ENCODE assay signal across 8 cellular contexts in the genomic region with DNA sequence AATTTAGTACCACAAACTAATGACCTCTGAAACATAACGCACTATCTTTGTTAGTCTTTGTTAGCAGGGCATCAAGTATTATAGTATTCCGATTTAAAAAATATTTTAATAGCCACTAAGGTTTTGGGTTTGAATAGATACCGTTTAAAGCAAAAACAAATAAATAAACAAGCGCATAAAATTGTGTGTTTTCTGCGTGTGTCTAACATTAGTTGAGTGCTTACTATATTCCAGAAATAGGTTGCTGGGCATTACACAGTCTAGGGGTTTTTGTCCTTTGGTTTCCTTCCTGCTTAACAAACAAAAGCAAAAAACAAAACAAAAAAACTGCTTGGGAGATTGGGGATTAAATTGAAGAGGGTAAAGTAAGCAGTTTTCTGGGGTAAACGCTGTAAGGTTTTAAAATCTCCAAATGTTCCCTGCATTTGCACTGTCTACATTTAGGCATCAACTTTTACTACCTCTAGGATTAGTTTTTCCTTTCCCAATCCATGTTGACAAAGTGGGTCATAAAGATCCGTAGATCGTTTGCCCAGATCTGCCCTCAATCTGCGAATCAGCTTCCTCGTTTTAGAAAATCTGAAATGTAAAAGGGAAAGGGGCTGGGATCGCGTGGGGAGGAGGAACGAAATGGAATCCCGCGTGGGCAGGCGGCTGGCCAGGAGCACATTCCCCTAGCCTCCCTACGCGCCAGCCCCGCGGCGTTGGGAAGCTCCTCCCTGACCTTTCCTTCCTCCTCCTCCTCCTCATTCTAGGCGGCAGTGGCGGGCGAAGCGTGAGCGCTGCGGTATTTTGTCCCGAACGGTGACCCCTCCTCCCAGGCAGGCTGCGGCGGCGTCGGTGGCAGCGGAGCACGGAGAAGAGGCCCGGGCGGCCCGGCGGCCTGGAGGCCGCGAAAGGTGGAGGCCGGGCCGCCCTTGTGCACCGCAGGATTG. TPM values are rescaled to one million over a fixed set of nuclear protein-coding genes. Genes with fewer than 3 reads are reported as not detected.
DNase-seq lines count a peak whose midpoint lies in the region; ATAC-seq, FAIRE-seq and TF ChIP-seq lines count a peak whose summit lies in the region.

A gene (plus strand): TSS at position 749 of the 935 bp plus-strand sequence. CDS start 382 bp downstream, outside the sequence.

- peak within 1 kb of the TSS; percentile 75 for H3K4me2 ChIP-seq in osteoblast (ENCODE audit: insufficient read depth, low read length)

- POLR2A ChIA-PET in activated naive CD8-positive, alpha-beta T cell treated with anti-CD3 and anti-CD28 coated beads, Interleukin-2, amount 10 ng/mL, durations not matched to agents 7 days and 5 days (lab: Charles Lee): interaction anchor here (1.1 kb wide), 1 partner anchor 27 kb away, joined by 3 read pairs; no protein-coding TSS in a partner anchor

- peak within 1 kb of the TSS; percentile 72 to 96 (median 87) for H3K27ac ChIP-seq in Peyer's patch
- H3K27ac ChIP-seq in osteoblast (ENCODE audit: low read depth, low read length): peak within 1 kb of the TSS; percentile 63

- intact Hi-C loops in Right ventricle myocardium inferior (cut with DNase I): loop anchor here (5.0 kb wide), 1 partner anchor 40 kb away; no protein-coding TSS in a partner anchor

- H3K9me3 Mint-ChIP-seq in activated naive CD8-positive, alpha-beta T cell treated with anti-CD3 and anti-CD28 coated beads, Interleukin-2, amount 10 ng/mL, durations not matched to agents 7 days and 5 days: no peaks in the 10 kb centered on the region

- peak; percentile 43 to 58 for TF ChIP-seq POLR2A in Peyer's patch (IDR thresholded peaks at IDR 0.05)

- H3K36me3 ChIP-seq in Peyer's patch: no peaks in the 10 kb centered on the region
- no peaks in the 10 kb centered on the region for H3K36me3 ChIP-seq in osteoblast (ENCODE audit: insufficient read depth, low read length)

- peaks cover 38% of the 10 kb centered on the region for H3K79me2 ChIP-seq in osteoblast (ENCODE audit: insufficient read depth, low read length)

- peak; percentile 75 for DNase-seq in Daoy (ENCODE audit: low read depth)
- DNase-seq in Jurkat, Clone E6-1 (ENCODE audit: low read depth, low spot score): peak; percentile 48
- peak in 2 of 3 donors; percentile 81 to 85 for DNase-seq in Peyer's patch
- DNase-seq in activated naive CD8-positive, alpha-beta T cell treated with anti-CD3 and anti-CD28 coated beads, Interleukin-2, amount 10 ng/mL, durations not matched to agents 7 days and 5 days: peak; percentile 56
- DNase-seq in Right ventricle myocardium inferior (ENCODE audit: missing footprints): peak; percentile 91
- peak; percentile 91 for DNase-seq in osteoblast (ENCODE audit: insufficient read length, low spot score, missing footprints)
- peak; percentile 86 for DNase-seq in urothelium cell line (ENCODE audit: low spot score)

- peaks cover 23% of the 10 kb centered on the region for H3K27me3 Mint-ChIP-seq in activated naive CD8-positive, alpha-beta T cell treated with anti-CD3 and anti-CD28 coated beads, Interleukin-2, amount 10 ng/mL, durations not matched to agents 7 days and 5 days

- no peaks in the 10 kb centered on the region for H3K27me3 ChIP-seq in Peyer's patch
- H3K27me3 ChIP-seq in osteoblast (ENCODE audit: insufficient read depth, low read length): no peaks in the 10 kb centered on the region

- H3K4me1 Mint-ChIP-seq in activated naive CD8-positive, alpha-beta T cell treated with anti-CD3 and anti-CD28 coated beads, Interleukin-2, amount 10 ng/mL, durations not matched to agents 7 days and 5 days: peaks cover 15% of the 10 kb centered on the region

- ATAC-seq in GM21786 (IDR thresholded peaks at IDR 0.05; ENCODE audit: unreplicated experiment) (peak; percentile 63), Right ventricle myocardium inferior (peak; percentile 97)
- ATAC-seq in activated naive CD8-positive, alpha-beta T cell treated with anti-CD3 and anti-CD28 coated beads, Interleukin-2, amount 10 ng/mL, durations not matched to agents 7 days and 5 days (ENCODE audit: low read depth): peak; percentile 73

- peak within 1 kb of the TSS; percentile 74 for H3K4me3 ChIP-seq in Jurkat, Clone E6-1 (ENCODE audit: low read length)
- peak within 1 kb of the TSS; percentile 65 to 86 (median 68) for H3K4me3 ChIP-seq in Peyer's patch
- H3K4me3 ChIP-seq in osteoblast (ENCODE audit: insufficient read depth, low read length): peak within 1 kb of the TSS; percentile 71

- H3K4me3 Mint-ChIP-seq in activated naive CD8-positive, alpha-beta T cell treated with anti-CD3 and anti-CD28 coated beads, Interleukin-2, amount 10 ng/mL, durations not matched to agents 7 days and 5 days: peak within 1 kb of the TSS; percentile 90

- FAIRE-seq in urothelium cell line (lab: Jason Lieb, UNC): no peak

- H3K4me1 ChIP-seq in Peyer's patch (peaks cover 0 to 14% (median 0%) of the 10 kb centered on the region in 4 donors), osteoblast (ENCODE audit: insufficient read depth, low read length) (peaks cover 27% of the 10 kb centered on the region)

- peak within 1 kb of the TSS; percentile 50 for H3K27ac Mint-ChIP-seq in activated naive CD8-positive, alpha-beta T cell treated with anti-CD3 and anti-CD28 coated beads, Interleukin-2, amount 10 ng/mL, durations not matched to agents 7 days and 5 days

- peaks cover 5% of the 10 kb centered on the region for H4K20me1 ChIP-seq in osteoblast (ENCODE audit: insufficient read depth, low read length)

- TF ChIP-seq CTCF in Peyer's patch (IDR thresholded peaks at IDR 0.05): peak in 1 of 6 experiments; percentile 16
- no peak for TF ChIP-seq CTCF in osteoblast (IDR thresholded peaks at IDR 0.05; ENCODE audit: extremely low read depth, low read depth, low read length)

- H3K36me3 Mint-ChIP-seq in activated naive CD8-positive, alpha-beta T cell treated with anti-CD3 and anti-CD28 coated beads, Interleukin-2, amount 10 ng/mL, durations not matched to agents 7 days and 5 days: no peaks in the 10 kb centered on the region

- H2AFZ ChIP-seq in osteoblast (ENCODE audit: low read length): peak within 1 kb of the TSS; percentile 92

- H3K9me3 ChIP-seq in Peyer's patch (no peaks in the 10 kb centered on the region), osteoblast (ENCODE audit: low read depth, low read length) (no peaks in the 10 kb centered on the region)

RNA-seq across cellular contexts. Expression of the gene that starts here (rescaled TPM):
- total RNA-seq in Daoy (2014; rRNA removed; shearing (Covaris generic)): 16.8 and 22.2 TPM in 2 replicates
- 15.0 TPM for polyA plus RNA-seq in Jurkat, Clone E6-1 (2012; ENCODE audit: insufficient read depth, insufficient read length)
- total RNA-seq in Peyer's patch: 100 to 1,000 TPM in 2 of 4 donors, 10 to 100 TPM in 2; 68.5 to 125 (median 100) TPM
- 1 to 10 TPM; 3.3 to 3.9 TPM for total RNA-seq in activated naive CD8-positive, alpha-beta T cell treated with anti-CD3 and anti-CD28 coated beads, Interleukin-2, amount 10 ng/mL, durations not matched to agents 7 days and 5 days
- 13.0 TPM for total RNA-seq in Right ventricle myocardium inferior
- total RNA-seq in osteoblast: 48.9 and 55.7 TPM in 2 replicates

Comparison
In these comparisons a context has a peak if more than half of its experiments do, and no peak if none do; other contexts are left out.
1. Peak in every context shown above with its lines: DNase-seq, ATAC-seq, H3K4me3 ChIP-seq and H3K27ac ChIP-seq.